9 cellular contexts compared by ENCODE assay signal in genomic region chr22:31230155-31230870, GRCh38. TPM values are rescaled to one million over a fixed set of nuclear protein-coding genes. Genes with fewer than 3 reads are reported as not detected.
A peak's percentile ranks its signal among the peaks of the same experiment; 100 is the strongest.
DNase-seq lines count a peak whose midpoint lies in the region; ATAC-seq and TF ChIP-seq lines count a peak whose summit lies in the region.
"Had no signal": no experiment of that assay in that cellular context is flagged by ENCODE, and none has a peak within 500 bp of the region (broad histone marks: within the 10 kb centered on the region; RNA-seq: fewer than 3 reads in every experiment).

No MANE protein-coding gene starts in this region.

- H3K4me3 ChIP-seq in BLaER1 treated with 17β-estradiol and CSF1 and Interleukin-3, amounts not matched to agents 10 nM and 100 nM, result peak overlapping the region in 7 of 10 experiments; percentile 1 to 48 (median 36); a peak in 13 of 20 replicates
- no peak overlapping the region for H3K4me3 ChIP-seq in HAP-1

- peak overlapping the region; percentile 10 to 93 (median 92) for H3K27ac Mint-ChIP-seq in nephron

- in situ Hi-C loops in HAP-1 (cut with MboI; ENCODE audit: low sequenced_read_pairs), result no loop called here

- TF ChIP-seq CTCF in nephron (IDR thresholded peaks at IDR 0.05; ENCODE audit: unreplicated experiment in 3 of 3), result no peak

- H3K36me3 Mint-ChIP-seq in nephron (ENCODE audit: low read depth), result peaks cover 3% of the 10 kb centered on the region

- H3K4me3 Mint-ChIP-seq in nephron, result no peak overlapping the region

- peak overlapping the region; percentile 67 to 79 (median 73) for H3K9ac ChIP-seq in BLaER1 treated with 17β-estradiol and CSF1 and Interleukin-3, amounts not matched to agents 10 nM and 100 nM

- peaks cover 0 to 12% (median 0%) of the 10 kb centered on the region in 11 experiments; a peak in 3 of 22 replicates for H4K20me1 ChIP-seq in BLaER1 treated with 17β-estradiol and CSF1 and Interleukin-3, amounts not matched to agents 10 nM and 100 nM

- peaks cover 23% of the 10 kb centered on the region for H3K4me1 Mint-ChIP-seq in nephron

- H3K9me3 Mint-ChIP-seq in nephron, result no peaks in the 10 kb centered on the region

- no peaks in the 10 kb centered on the region for H3K9me3 ChIP-seq in BLaER1 treated with 17β-estradiol and CSF1 and Interleukin-3, amounts not matched to agents 10 nM and 100 nM (replicated peaks in 1 of 11)
- H3K9me3 ChIP-seq in HAP-1, result no peaks in the 10 kb centered on the region

- peak; percentile 91 for DNase-seq in MV-4-11 (lab: John Stamatoyannopoulos, UW)
- DNase-seq in dermis microvascular lymphatic vessel endothelial cell (ENCODE audit: low read depth in 2 of 2), result peak; percentile 63 to 75
- no peak for DNase-seq in DMS53 treated with DMSO at 0.1 percent for 48 hours (lab: John Stamatoyannopoulos, UW; ENCODE audit: unreplicated experiment)
- no peak for DNase-seq in HAP-1 (ENCODE audit: low spot score in 2 of 2)
- DNase-seq in GM03348 (ENCODE audit: low spot score), result no peak
- DNase-seq: activated CD8-positive, alpha-beta memory T cell treated with anti-CD3 and anti-CD28 coated beads, Interleukin-2, amount 50 U/mL, for 48 hours had no signal

- peak overlapping the region; percentile 77 to 88 (median 86) for H3K27ac ChIP-seq in BLaER1 treated with 17β-estradiol and CSF1 and Interleukin-3, amounts not matched to agents 10 nM and 100 nM

- peaks cover 68 to 100% (median 83%) of the 10 kb centered on the region in 10 experiments for H3K4me1 ChIP-seq in BLaER1 treated with 17β-estradiol and CSF1 and Interleukin-3, amounts not matched to agents 10 nM and 100 nM
- H3K4me1 ChIP-seq in HAP-1, result peaks cover 3% of the 10 kb centered on the region; the same call in 1 of the 2 replicates

- no peaks in the 10 kb centered on the region for H3K27me3 ChIP-seq in BLaER1 treated with 17β-estradiol and CSF1 and Interleukin-3, amounts not matched to agents 10 nM and 100 nM
- no peaks in the 10 kb centered on the region for H3K27me3 ChIP-seq in HAP-1 (ENCODE audit: low read depth)

- ATAC-seq in HG03159 (IDR thresholded peaks at IDR 0.05; ENCODE audit: unreplicated experiment), result no peak

- H3K4me2 ChIP-seq in BLaER1 treated with 17β-estradiol and CSF1 and Interleukin-3, amounts not matched to agents 10 nM and 100 nM, result peak overlapping the region; percentile 52 to 94 (median 87)

- no peaks in the 10 kb centered on the region for H3K27me3 Mint-ChIP-seq in nephron (ENCODE audit: low read depth)

- peaks cover 32 to 79% (median 59%) of the 10 kb centered on the region in 11 experiments for H3K36me3 ChIP-seq in BLaER1 treated with 17β-estradiol and CSF1 and Interleukin-3, amounts not matched to agents 10 nM and 100 nM
- no peaks in the 10 kb centered on the region; the same call in 1 of the 2 replicates for H3K36me3 ChIP-seq in HAP-1 (replicated peaks)

RNA-seq across cellular contexts. Expression of gene LIMK2, which starts 18.2 kb away (rescaled TPM):
- 75.9 and 78.9 TPM in 2 replicates for total RNA-seq in dermis microvascular lymphatic vessel endothelial cell

Comparison
In these comparisons a context has a peak if more than half of its experiments do, and no peak if none do; other contexts are left out.
1. DNase-seq: peak in MV-4-11 (single experiment) and dermis microvascular lymphatic vessel endothelial cell (2 of 2); none in DMS53 treated with DMSO at 0.1 percent for 48 hours (single experiment), HAP-1 (0 of 2) and GM03348 (single experiment).